8 cellular contexts compared by ENCODE assay signal in the genomic region with DNA sequence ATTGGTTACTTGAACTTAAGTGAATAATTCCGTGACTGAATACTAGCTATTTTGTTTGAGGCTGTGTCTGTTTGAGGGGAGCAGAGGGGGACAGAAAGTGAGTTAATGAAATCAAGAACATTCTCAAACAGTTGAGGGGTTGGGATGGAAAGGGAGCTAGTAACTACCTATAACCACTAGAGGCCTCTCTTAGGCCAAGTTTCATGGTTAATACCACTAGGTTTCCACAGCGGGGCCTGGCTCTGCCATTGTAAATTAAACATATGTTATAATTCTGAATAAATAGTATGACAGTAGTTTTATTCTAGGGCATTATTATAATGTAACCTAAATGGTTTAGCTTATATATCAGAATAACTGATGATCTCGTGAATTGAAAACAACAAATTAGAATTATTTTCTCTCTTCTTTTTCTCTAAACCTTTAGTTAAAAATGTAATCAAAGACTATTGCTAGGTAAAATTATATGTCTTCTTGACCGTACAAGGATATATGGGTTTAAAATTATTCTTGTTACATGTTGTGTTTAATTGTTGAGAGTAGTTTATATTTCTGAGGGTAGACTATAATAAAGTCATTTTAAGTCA.
DNase-seq lines count a peak whose midpoint lies in the region; ATAC-seq lines count a peak whose summit lies in the region.

No MANE protein-coding gene starts in this region.

- peaks cover 0 to 9% of the 10 kb centered on the region in 2 donors for H3K4me1 Mint-ChIP-seq in stimulated activated naive B cell treated with anti-CD40 and anti-IgM and Interleukin-4, amounts not matched to agents 10 μg/mL and 1 μg/mL and 100 μg/mL, for 72 hours

- peak; percentile 96 for ATAC-seq in GM21526 (IDR thresholded peaks at IDR 0.05; ENCODE audit: low FRiP score, unreplicated experiment)
- ATAC-seq in HG03571 (IDR thresholded peaks at IDR 0.05; ENCODE audit: unreplicated experiment), result peak; percentile 78
- peak; percentile 85 to 87 for ATAC-seq in stimulated activated naive B cell treated with anti-CD40 and anti-IgM and Interleukin-4, amounts not matched to agents 10 μg/mL and 1 μg/mL and 100 μg/mL, for 72 hours (replicated peaks)

- H3K27me3 Mint-ChIP-seq in stimulated activated naive B cell treated with anti-CD40 and anti-IgM and Interleukin-4, amounts not matched to agents 10 μg/mL and 1 μg/mL and 100 μg/mL, for 72 hours, result no peaks in the 10 kb centered on the region

- H3K27ac Mint-ChIP-seq in stimulated activated naive B cell treated with anti-CD40 and anti-IgM and Interleukin-4, amounts not matched to agents 10 μg/mL and 1 μg/mL and 100 μg/mL, for 72 hours, result no peak overlapping the region

- peaks cover 3 to 4% of the 10 kb centered on the region in 2 donors for H3K9me3 Mint-ChIP-seq in stimulated activated naive B cell treated with anti-CD40 and anti-IgM and Interleukin-4, amounts not matched to agents 10 μg/mL and 1 μg/mL and 100 μg/mL, for 72 hours

- no peak overlapping the region for H3K4me3 Mint-ChIP-seq in stimulated activated naive B cell treated with anti-CD40 and anti-IgM and Interleukin-4, amounts not matched to agents 10 μg/mL and 1 μg/mL and 100 μg/mL, for 72 hours

- DNase-seq in NCI-H146 (lab: John Stamatoyannopoulos, UW), result peak; percentile 42
- DNase-seq in NCI-H146 treated with DMSO at 0.1 percent for 48 hours (lab: John Stamatoyannopoulos, UW; ENCODE audit: unreplicated experiment), result no peak
- peak; percentile 66 for DNase-seq in NCI-H774 (lab: John Stamatoyannopoulos, UW)
- peak; percentile 72 for DNase-seq in astrocyte of the hippocampus (ENCODE audit: low read depth, low spot score)
- peak; percentile 59 for DNase-seq in iPS-NIHi7 (ENCODE audit: extremely low spot score)
- no peak for DNase-seq in stimulated activated naive B cell treated with anti-CD40 and anti-IgM and Interleukin-4, amounts not matched to agents 10 μg/mL and 1 μg/mL and 100 μg/mL, for 72 hours

- H3K36me3 Mint-ChIP-seq in stimulated activated naive B cell treated with anti-CD40 and anti-IgM and Interleukin-4, amounts not matched to agents 10 μg/mL and 1 μg/mL and 100 μg/mL, for 72 hours, result peaks cover 10 to 22% of the 10 kb centered on the region in 2 donors

Comparison
In these comparisons a context has a peak if more than half of its experiments do, and no peak if none do; other contexts are left out.
1. DNase-seq: peak in NCI-H146 (single experiment), NCI-H774 (single experiment), astrocyte of the hippocampus (single experiment) and iPS-NIHi7 (single experiment); none in NCI-H146 treated with DMSO at 0.1 percent for 48 hours (single experiment) and stimulated activated naive B cell treated with anti-CD40 and anti-IgM and Interleukin-4, amounts not matched to agents 10 μg/mL and 1 μg/mL and 100 μg/mL, for 72 hours (single experiment).
2. Peak in every context shown above with its lines, with median percentiles within 50 percentile points of each other: ATAC-seq.